In the genomic region with DNA sequence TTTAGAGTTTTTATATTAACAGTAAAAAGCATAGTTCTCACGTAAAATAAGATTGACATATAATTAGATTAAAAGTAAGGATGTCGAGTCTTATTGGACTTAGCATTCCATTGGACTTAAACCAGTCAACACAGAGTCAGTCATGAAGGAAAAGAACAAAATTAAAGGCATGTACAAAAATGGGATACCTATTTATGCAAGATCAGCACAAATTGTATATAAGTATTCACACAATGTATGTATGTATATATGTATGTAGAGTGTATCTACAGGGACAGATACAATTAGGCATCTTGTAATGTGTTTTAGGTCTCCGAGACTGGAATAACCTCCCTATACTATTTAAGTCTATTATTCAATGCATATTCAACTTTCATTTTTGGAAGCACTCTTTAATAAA, we compare ENCODE assay signal across 8 cellular contexts.
"Had no signal": no experiment of that assay in that cellular context is flagged by ENCODE, and none has a peak within 500 bp of the region (broad histone marks: within the 10 kb centered on the region; RNA-seq: fewer than 3 reads in every experiment).

No MANE protein-coding gene starts in this region.

- FAIRE-seq: H54 had no signal

- H3K27ac ChIP-seq: GM23248, HL-60 had no signal

- H3K9ac ChIP-seq: GM23248 had no signal

- DNase-seq: GM23248, GOT3, H9, HCEC 1CT, Kasumi-1, KG1 had no signal

- H3K4me3 ChIP-seq: GM23248 had no signal

- H2AFZ ChIP-seq: GM23248 had no signal
